ENCODE assay signal across 26 cellular contexts in the genomic region with DNA sequence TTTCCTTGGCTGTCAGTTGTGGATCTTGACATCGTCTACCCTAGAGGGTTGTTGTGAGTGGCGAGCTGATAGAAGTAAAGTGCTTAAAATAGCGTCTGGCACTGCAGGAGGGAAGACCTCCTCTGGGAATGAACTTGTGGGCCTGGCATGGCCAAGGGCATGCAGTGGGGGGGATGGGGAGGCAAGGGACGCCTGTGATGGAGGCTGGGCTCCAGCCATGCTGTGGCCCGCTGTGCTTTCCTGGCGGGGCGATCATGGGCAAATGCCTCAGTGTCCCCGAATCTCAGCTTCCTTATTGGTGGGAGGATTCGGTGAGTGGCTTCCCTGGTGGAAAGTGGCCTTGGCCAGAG. TPM values are rescaled to one million over a fixed set of nuclear protein-coding genes. Genes with fewer than 3 reads are reported as not detected.
DNase-seq lines count a peak whose midpoint lies in the region; TF ChIP-seq lines count a peak whose summit lies in the region.
"Had no signal": no experiment of that assay in that cellular context is flagged by ENCODE, and none has a peak within 500 bp of the region (broad histone marks: within the 10 kb centered on the region; RNA-seq: fewer than 3 reads in every experiment).

No MANE protein-coding gene starts in this region.

- H3K79me1 ChIP-seq in neuronal stem cell (ENCODE audit: low read depth, low read length): peaks cover 16% of the 10 kb centered on the region

- no peak overlapping the region for H2BK15ac ChIP-seq in neuronal stem cell (ENCODE audit: low read length)

- DNase-seq in H7: peak; percentile 47
- DNase-seq in chondrocyte (ENCODE audit: low spot score): no peak
- peak; percentile 48 for DNase-seq in left ventricle myocardium inferior
- no peak for DNase-seq in neuronal stem cell (ENCODE audit: low spot score)
- DNase-seq in NCI-H146 (lab: John Stamatoyannopoulos, UW): no peak
- no peak for DNase-seq in effector CD4-positive, alpha-beta T cell
- no peak for DNase-seq in kidney glomerular epithelial cell (lab: John Stamatoyannopoulos, UW)
- DNase-seq in NCI-H2107 (lab: John Stamatoyannopoulos, UW): no peak
- DNase-seq: activated CD4-positive, alpha-beta T cell treated with anti-CD3 and anti-CD28 coated beads for 4 hours; activated CD8-positive, alpha-beta memory T cell treated with anti-CD3 and anti-CD28 coated beads for 24 hours; activated T-cell treated with anti-CD3 and anti-CD28 coated beads, Interleukin-2, amount 50 U/mL, for 24 hours; body of pancreas; effector memory CD8-positive, alpha-beta T cell; kidney; NCI-H1436 treated with DMSO at 0.1 percent for 48 hours; NCI-H2171; NCI-H524 treated with DMSO at 0.1 percent for 48 hours; occipital lobe; stimulated activated CD4-positive, alpha-beta T cell treated with anti-CD3 and anti-CD28 coated beads, Interleukin-4, amount 100 ng/mL, for 4 hours; stimulated activated naive CD4-positive, alpha-beta T cell treated with Interleukin-2 at 50 U/mL for 16 hours; testis had no signal

- H3K4me2 ChIP-seq in neuronal stem cell (ENCODE audit: insufficient read depth, low read length, poor library complexity, severe bottlenecking): peak overlapping the region; percentile 47

- peaks cover 1% of the 10 kb centered on the region; the same call in 1 of the 2 replicates for H3K36me3 ChIP-seq in H7 (replicated peaks; ENCODE audit: control insufficient read depth, insufficient read depth, low read length)
- no peaks in the 10 kb centered on the region for H3K36me3 ChIP-seq in left ventricle myocardium inferior
- peaks cover 4% of the 10 kb centered on the region in 2 donors for H3K36me3 ChIP-seq in neuronal stem cell (replicated peaks in 1 of 2; ENCODE audit: control insufficient read depth in 2 of 2, insufficient read depth in 2 of 2, low read length in 2 of 2)
- H3K36me3 ChIP-seq: gastroesophageal sphincter had no signal

- no peak overlapping the region for H3K9ac ChIP-seq in neuronal stem cell (ENCODE audit: low read depth, low read length, poor library complexity)

- no peak overlapping the region for H3K14ac ChIP-seq in neuronal stem cell (ENCODE audit: low read length)

- H2BK12ac ChIP-seq in neuronal stem cell (ENCODE audit: low read length): no peak overlapping the region

- intact Hi-C loops in left ventricle myocardium inferior (cut with micrococcal nuclease): no loop called here

- H3K27me3 ChIP-seq in H7 (ENCODE audit: control insufficient read depth, insufficient read depth, low read length) (no peaks in the 10 kb centered on the region), left ventricle myocardium inferior (ENCODE audit: low read depth) (no peaks in the 10 kb centered on the region), neuronal stem cell (ENCODE audit: control insufficient read depth in 3 of 3, insufficient read depth in 3 of 3, low read depth in 1 of 3, low read length in 3 of 3) (no peaks in the 10 kb centered on the region)
- H3K27me3 ChIP-seq: body of pancreas, gastroesophageal sphincter, testis had no signal

- no peak for TF ChIP-seq CTCF in chondrocyte (IDR thresholded peaks at IDR 0.05)
- no peak for TF ChIP-seq CTCF in left ventricle myocardium inferior (IDR thresholded peaks at IDR 0.05; ENCODE audit: borderline replicate concordance)

- no peak overlapping the region for H3K4ac ChIP-seq in neuronal stem cell (ENCODE audit: low read length)

- no peaks in the 10 kb centered on the region for H3K36me3 Mint-ChIP-seq in chondrocyte (ENCODE audit: low read depth)

- H3K4me1 ChIP-seq in left ventricle myocardium inferior: peaks cover 78% of the 10 kb centered on the region
- H3K4me1 ChIP-seq in neuronal stem cell (ENCODE audit: control insufficient read depth in 2 of 2, insufficient read depth in 1 of 2, low read depth in 1 of 2, low read length in 2 of 2): peaks cover 52% of the 10 kb centered on the region in 2 donors

- no peak overlapping the region for H2AFZ ChIP-seq in neuronal stem cell (ENCODE audit: low read length)

- H3K4me1 Mint-ChIP-seq in chondrocyte (ENCODE audit: low read depth): peaks cover 54% of the 10 kb centered on the region

- H3K4me3 ChIP-seq in H7 (ENCODE audit: insufficient read depth, low read depth, low read length): no peak overlapping the region
- peak overlapping the region; percentile 23 for H3K4me3 ChIP-seq in left ventricle myocardium inferior
- no peak overlapping the region for H3K4me3 ChIP-seq in neuronal stem cell (ENCODE audit: low read length in 2 of 2)
- H3K4me3 ChIP-seq: body of pancreas, gastroesophageal sphincter, SK-N-MC, testis had no signal

- H3K27me3 Mint-ChIP-seq in chondrocyte (ENCODE audit: low read depth): no peaks in the 10 kb centered on the region
- H3K27me3 Mint-ChIP-seq: activated T-cell treated with anti-CD3 and anti-CD28 coated beads, Interleukin-2, amount 50 U/mL, for 24 hours; effector memory CD8-positive, alpha-beta T cell had no signal

- H2BK120ac ChIP-seq in neuronal stem cell (ENCODE audit: low read depth, low read length): no peak overlapping the region

- no peaks in the 10 kb centered on the region for H3K9me3 Mint-ChIP-seq in chondrocyte (ENCODE audit: low read depth)
- H3K9me3 Mint-ChIP-seq: activated T-cell treated with anti-CD3 and anti-CD28 coated beads, Interleukin-2, amount 50 U/mL, for 24 hours; effector memory CD8-positive, alpha-beta T cell; T-helper 1 cell treated with Interleukin-12 subunit alpha and Interleukin-12 subunit beta and Interleukin-4 antibody, amounts not matched to agents 30 μg/mL and 1 μg/mL, for 36 hours had no signal

- no peaks in the 10 kb centered on the region for H3K9me3 ChIP-seq in left ventricle myocardium inferior (replicated peaks)
- no peaks in the 10 kb centered on the region for H3K9me3 ChIP-seq in neuronal stem cell (replicated peaks in 1 of 2; ENCODE audit: control insufficient read depth in 2 of 2, insufficient read depth in 1 of 2, low read depth in 1 of 2, low read length in 2 of 2)
- H3K9me3 ChIP-seq: body of pancreas, gastroesophageal sphincter, testis had no signal

- peak overlapping the region; percentile 16 for H2AK5ac ChIP-seq in neuronal stem cell (ENCODE audit: low read depth, low read length)

- H3K23ac ChIP-seq in neuronal stem cell (ENCODE audit: low read depth, low read length, poor library complexity): no peak overlapping the region

- H2BK5ac ChIP-seq in neuronal stem cell (ENCODE audit: low read length): no peak overlapping the region

- H3K4me3 Mint-ChIP-seq in chondrocyte (ENCODE audit: unreplicated experiment): no peak overlapping the region
- H3K4me3 Mint-ChIP-seq: activated T-cell treated with anti-CD3 and anti-CD28 coated beads, Interleukin-2, amount 50 U/mL, for 24 hours; effector memory CD8-positive, alpha-beta T cell; T-helper 1 cell treated with Interleukin-12 subunit alpha and Interleukin-12 subunit beta and Interleukin-4 antibody, amounts not matched to agents 30 μg/mL and 1 μg/mL, for 36 hours had no signal

- H3K18ac ChIP-seq in neuronal stem cell (ENCODE audit: low read length): peak overlapping the region; percentile 44

- H3K27ac Mint-ChIP-seq in chondrocyte (ENCODE audit: unreplicated experiment): peak overlapping the region; percentile 17
- H3K27ac Mint-ChIP-seq: activated T-cell treated with anti-CD3 and anti-CD28 coated beads, Interleukin-2, amount 50 U/mL, for 24 hours; effector memory CD8-positive, alpha-beta T cell; T-helper 1 cell treated with Interleukin-12 subunit alpha and Interleukin-12 subunit beta and Interleukin-4 antibody, amounts not matched to agents 30 μg/mL and 1 μg/mL, for 36 hours had no signal

- peak overlapping the region; percentile 78 for H3K27ac ChIP-seq in left ventricle myocardium inferior (replicated peaks)
- peak overlapping the region; percentile 85 for H3K27ac ChIP-seq in neuronal stem cell (replicated peaks; ENCODE audit: low read length)
- H3K27ac ChIP-seq: body of pancreas, gastroesophageal sphincter, SK-N-MC, testis had no signal

- H4K8ac ChIP-seq in neuronal stem cell (ENCODE audit: low read depth, low read length): no peak overlapping the region

- no peak overlapping the region for H4K91ac ChIP-seq in neuronal stem cell (ENCODE audit: low read depth, low read length, poor library complexity)

- WGBS in neuronal stem cell (ENCODE audit: extremely low coverage in 2 of 2, insufficient read length in 2 of 2, insufficient replicate concordance in 1 of 2), 2 donors: no CpG with 5 or more reads among the region's 9 CpGs

RNA-seq across cellular contexts. Expression of gene CARM1, which starts 10.7 kb away (rescaled TPM):
- total RNA-seq in H7 (2014; rRNA removed; shearing (Covaris generic)): 117 and 151 TPM in 2 replicates
- total RNA-seq in chondrocyte (59.9 to 62.0 TPM (median 61.8 TPM) in 3 replicates), left ventricle myocardium inferior (27.2 TPM)
- polyA plus RNA-seq in neuronal stem cell (2013, experiment 1 of 2): 119 TPM
- polyA plus RNA-seq in neuronal stem cell (2013, experiment 2 of 2): 114 TPM

RNA-seq across cellular contexts. Expression of gene C19orf38, which starts 33.9 kb away (rescaled TPM):
- total RNA-seq in H7 (2014; rRNA removed; shearing (Covaris generic)): 0.59 and 5.0 TPM in 2 replicates
- total RNA-seq in chondrocyte: 0.30 to 0.34 TPM in 2 of 3 replicates, not detected in the other
- 0.47 TPM for total RNA-seq in left ventricle myocardium inferior
- polyA plus RNA-seq in neuronal stem cell (2013, experiment 1 of 2): 0.15 TPM
- polyA plus RNA-seq in neuronal stem cell (2013, experiment 2 of 2): 0.14 TPM
- total RNA-seq: A673, esophagus mucosa had no signal

RNA-seq across cellular contexts. Expression of gene TMED1, which starts 46.1 kb away (rescaled TPM):
- total RNA-seq in H7 (2014; rRNA removed; shearing (Covaris generic)): 49.5 and 50.3 TPM in 2 replicates
- total RNA-seq in chondrocyte (29.1 to 33.7 TPM (median 31.5 TPM) in 3 replicates), left ventricle myocardium inferior (32.9 TPM)
- polyA plus RNA-seq in neuronal stem cell (2013, experiment 1 of 2): 32.4 TPM
- 32.9 TPM for polyA plus RNA-seq in neuronal stem cell (2013, experiment 2 of 2)

RNA-seq across cellular contexts. Expression of gene YIPF2, which starts 46.4 kb away (rescaled TPM):
- total RNA-seq in H7 (2014; rRNA removed; shearing (Covaris generic)): 81.1 and 90.3 TPM in 2 replicates
- total RNA-seq in chondrocyte (74.5 to 88.2 TPM (median 76.1 TPM) in 3 replicates), left ventricle myocardium inferior (13.1 TPM)
- 28.4 TPM for polyA plus RNA-seq in neuronal stem cell (2013, experiment 1 of 2)
- 27.5 TPM for polyA plus RNA-seq in neuronal stem cell (2013, experiment 2 of 2)

RNA-seq across cellular contexts. Expression of gene TIMM29, which starts 46.5 kb away (rescaled TPM):
- total RNA-seq in H7 (2014; rRNA removed; shearing (Covaris generic)): 58.2 and 68.3 TPM in 2 replicates
- total RNA-seq in chondrocyte (22.1 to 25.7 TPM (median 24.2 TPM) in 3 replicates), left ventricle myocardium inferior (12.4 TPM)
- 19.1 TPM for polyA plus RNA-seq in neuronal stem cell (2013, experiment 1 of 2)
- 19.4 TPM for polyA plus RNA-seq in neuronal stem cell (2013, experiment 2 of 2)

Comparison
In these comparisons a context has a peak if more than half of its experiments do, and no peak if none do; other contexts are left out.
1. DNase-seq: peak in H7 (single experiment) and left ventricle myocardium inferior (single experiment); none in chondrocyte (single experiment), neuronal stem cell (single experiment), NCI-H146 (single experiment), effector CD4-positive, alpha-beta T cell (single experiment), kidney glomerular epithelial cell (single experiment) and NCI-H2107 (single experiment).